8 cellular contexts compared by ENCODE assay signal in the genomic region with DNA sequence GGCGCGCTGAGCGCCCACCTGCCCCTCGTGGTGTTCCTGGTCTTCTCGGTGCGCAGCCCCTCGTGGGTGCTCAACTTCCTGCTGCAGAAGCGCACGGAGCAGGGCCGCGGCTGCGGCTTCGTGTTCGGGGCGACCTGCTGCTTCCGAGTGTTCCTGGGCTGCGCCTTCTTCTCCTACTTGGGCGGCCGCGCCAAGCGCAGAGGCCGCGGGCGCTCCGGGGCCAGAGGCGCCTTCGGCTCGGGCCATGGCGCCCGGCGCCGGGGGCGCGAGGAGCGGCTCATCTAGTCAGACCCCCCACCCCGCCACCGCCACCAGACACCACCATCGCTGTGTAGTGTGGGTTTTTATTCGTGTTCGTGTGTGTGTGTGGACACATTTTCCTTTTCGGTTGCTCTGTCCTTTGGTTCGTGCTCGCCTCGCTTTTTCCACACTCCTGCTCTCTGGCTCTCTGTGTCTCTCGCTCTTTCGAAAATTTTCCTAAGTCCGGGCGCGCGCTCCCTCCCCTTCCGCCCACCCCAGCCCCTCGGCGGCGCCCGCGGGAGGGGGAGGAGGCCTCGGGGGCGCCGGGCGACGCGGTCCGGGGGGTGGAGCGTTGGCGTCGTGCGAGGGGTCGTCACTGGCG. TPM values are rescaled to one million over a fixed set of nuclear protein-coding genes. Genes with fewer than 3 reads are reported as not detected.
DNase-seq lines count a peak whose midpoint lies in the region; ATAC-seq, FAIRE-seq and TF ChIP-seq lines count a peak whose summit lies in the region.

No MANE protein-coding gene starts in this region.

- DNase-seq in AG08395 (ENCODE audit: low spot score) = peak; percentile 67
- peak; percentile 78 for DNase-seq in GM19239 (ENCODE audit: insufficient read length, low spot score)
- peak; percentile 87 for DNase-seq in RWPE2 (ENCODE audit: low spot score)
- peak; percentile 69 for DNase-seq in activated gamma-delta T cell treated with Interleukin-2 at 50 U/mL for 16 hours
- peak; percentile 71 to 88 for DNase-seq in foreskin fibroblast
- DNase-seq in neural progenitor cell (ENCODE audit: low spot score) = peak; percentile 86

- TF ChIP-seq RAD21 in Ishikawa (IDR thresholded peaks at IDR 0.05; ENCODE audit: low read depth) = no peak

- H3F3A ChIP-seq in neural progenitor cell (ENCODE audit: low read depth) = peaks cover 35% of the 10 kb centered on the region

- peak; percentile 47 for ATAC-seq in RWPE2 (ENCODE audit: low read depth)

- H3K4me1 ChIP-seq in RWPE2 (ENCODE audit: insufficient read depth, poor library complexity, severe bottlenecking) (peaks cover 29% of the 10 kb centered on the region), neural progenitor cell (peaks cover 31% of the 10 kb centered on the region), stomach smooth muscle (ENCODE audit: control insufficient read depth, insufficient read depth, low read length) (peaks cover 26% of the 10 kb centered on the region)

- peaks cover 26% of the 10 kb centered on the region for H3K4me1 Mint-ChIP-seq in neural progenitor cell

- peak overlapping the region; percentile 77 for H3K4me3 ChIP-seq in RWPE2 (ENCODE audit: severe bottlenecking)
- H3K4me3 ChIP-seq in foreskin fibroblast (ENCODE audit: low read depth in 1 of 2, low read length in 2 of 2) = peak overlapping the region; percentile 68 to 83
- H3K4me3 ChIP-seq in neural progenitor cell = peak overlapping the region; percentile 99
- H3K4me3 ChIP-seq in stomach smooth muscle (ENCODE audit: low read length in 2 of 2) = peak overlapping the region; percentile 69 to 81

- no peak for FAIRE-seq in GM19239 (lab: Jason Lieb, UNC)

- H3K27me3 Mint-ChIP-seq in neural progenitor cell (ENCODE audit: insufficient read depth, low read depth) = peaks cover 10% of the 10 kb centered on the region

- peak overlapping the region; percentile 94 for H3K4me3 Mint-ChIP-seq in neural progenitor cell

- no peak overlapping the region for H2AFZ ChIP-seq in neural progenitor cell (replicated peaks)

- H3K27me3 ChIP-seq in RWPE2 (ENCODE audit: insufficient read depth, poor library complexity, severe bottlenecking) (no peaks in the 10 kb centered on the region), neural progenitor cell (peaks cover 3% of the 10 kb centered on the region), stomach smooth muscle (ENCODE audit: control insufficient read depth in 1 of 2, insufficient read depth in 2 of 2, low read length in 2 of 2) (no peaks in the 10 kb centered on the region)

- H3K9ac ChIP-seq in neural progenitor cell (no peak overlapping the region), stomach smooth muscle (ENCODE audit: low read length in 2 of 2) (peak overlapping the region; percentile 70 to 74)

- H3K9me3 Mint-ChIP-seq in neural progenitor cell = peaks cover 5% of the 10 kb centered on the region

- peak overlapping the region; percentile 97 for H3K27ac Mint-ChIP-seq in neural progenitor cell

- no peaks in the 10 kb centered on the region for H3K9me3 ChIP-seq in RWPE2 (ENCODE audit: severe bottlenecking)
- H3K9me3 ChIP-seq in neural progenitor cell (ENCODE audit: low read depth) = no peaks in the 10 kb centered on the region
- H3K9me3 ChIP-seq in stomach smooth muscle (ENCODE audit: control insufficient read depth in 2 of 2, low read length in 2 of 2) = no peaks in the 10 kb centered on the region

- TF ChIP-seq EP300 in Ishikawa (IDR thresholded peaks at IDR 0.05; ENCODE audit: borderline replicate concordance) = no peak

- peak overlapping the region; percentile 90 for H3K4me2 ChIP-seq in neural progenitor cell

- TF ChIP-seq CTCF in RWPE2 (IDR thresholded peaks at IDR 0.05; ENCODE audit: poor library complexity, severe bottlenecking) = no peak
- no peak for TF ChIP-seq CTCF in foreskin fibroblast (IDR thresholded peaks at IDR 0.05; ENCODE audit: low read depth, low read length)
- no peak for TF ChIP-seq CTCF in neural progenitor cell (IDR thresholded peaks at IDR 0.05)

- peaks cover 67% of the 10 kb centered on the region for H3K79me2 ChIP-seq in neural progenitor cell (ENCODE audit: low read depth)

- H3K36me3 Mint-ChIP-seq in neural progenitor cell = peaks cover 2% of the 10 kb centered on the region

- H3K27ac ChIP-seq in RWPE2 (ENCODE audit: poor library complexity, severe bottlenecking) (peak overlapping the region; percentile 87), neural progenitor cell (peak overlapping the region; percentile 82), stomach smooth muscle (ENCODE audit: low read length) (peak overlapping the region; percentile 85)

- H4K20me1 ChIP-seq in neural progenitor cell (ENCODE audit: low read depth) = peaks cover 35% of the 10 kb centered on the region

- H3K36me3 ChIP-seq in RWPE2 (ENCODE audit: low read depth) (peaks cover 15% of the 10 kb centered on the region), neural progenitor cell (no peaks in the 10 kb centered on the region), stomach smooth muscle (ENCODE audit: control insufficient read depth in 2 of 2, insufficient read depth in 2 of 2, low read length in 2 of 2) (no peaks in the 10 kb centered on the region)

TF ChIP-seq in Ishikawa, 13 proteins besides CTCF, POLR2A, EP300 and RAD21:
- TF ChIP-seq, protein P1, sequence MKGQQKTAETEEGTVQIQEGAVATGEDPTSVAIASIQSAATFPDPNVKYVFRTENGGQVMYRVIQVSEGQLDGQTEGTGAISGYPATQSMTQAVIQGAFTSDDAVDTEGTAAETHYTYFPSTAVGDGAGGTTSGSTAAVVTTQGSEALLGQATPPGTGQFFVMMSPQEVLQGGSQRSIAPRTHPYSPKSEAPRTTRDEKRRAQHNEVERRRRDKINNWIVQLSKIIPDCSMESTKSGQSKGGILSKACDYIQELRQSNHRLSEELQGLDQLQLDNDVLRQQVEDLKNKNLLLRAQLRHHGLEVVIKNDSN (IDR thresholded peaks at IDR 0.05) = no peak
- no peak for TF ChIP-seq TCF12 (IDR thresholded peaks at IDR 0.05; ENCODE audit: low read depth)
- TF ChIP-seq CEBPB (IDR thresholded peaks at IDR 0.05) = no peak
- TF ChIP-seq EGR1 (IDR thresholded peaks at IDR 0.05) = no peak
- TF ChIP-seq ZBTB7A (IDR thresholded peaks at IDR 0.05; ENCODE audit: low read depth) = peak; percentile 63; the same call in 1 of the 2 replicates
- TF ChIP-seq, protein P2, sequence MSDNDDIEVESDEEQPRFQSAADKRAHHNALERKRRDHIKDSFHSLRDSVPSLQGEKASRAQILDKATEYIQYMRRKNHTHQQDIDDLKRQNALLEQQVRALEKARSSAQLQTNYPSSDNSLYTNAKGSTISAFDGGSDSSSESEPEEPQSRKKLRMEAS (IDR thresholded peaks at IDR 0.05) = peak; percentile 56
- no peak for TF ChIP-seq NFIC (IDR thresholded peaks at IDR 0.05)
- no peak for TF ChIP-seq CREB1 (IDR thresholded peaks at IDR 0.05; ENCODE audit: low read depth)
- peak; percentile 29; the same call in 1 of the 2 replicates for TF ChIP-seq TAF1 (IDR thresholded peaks at IDR 0.05; ENCODE audit: low read depth)
- no peak for TF ChIP-seq TEAD4 (IDR thresholded peaks at IDR 0.05)
- no peak for TF ChIP-seq FOXM1 (IDR thresholded peaks at IDR 0.05; ENCODE audit: borderline replicate concordance, low read depth)
- TF ChIP-seq YY1 (IDR thresholded peaks at IDR 0.05; ENCODE audit: low read depth) = 0 out of 2 replicates have a peak, but pooled peaks have one; percentile 50
- TF ChIP-seq, protein P3, sequence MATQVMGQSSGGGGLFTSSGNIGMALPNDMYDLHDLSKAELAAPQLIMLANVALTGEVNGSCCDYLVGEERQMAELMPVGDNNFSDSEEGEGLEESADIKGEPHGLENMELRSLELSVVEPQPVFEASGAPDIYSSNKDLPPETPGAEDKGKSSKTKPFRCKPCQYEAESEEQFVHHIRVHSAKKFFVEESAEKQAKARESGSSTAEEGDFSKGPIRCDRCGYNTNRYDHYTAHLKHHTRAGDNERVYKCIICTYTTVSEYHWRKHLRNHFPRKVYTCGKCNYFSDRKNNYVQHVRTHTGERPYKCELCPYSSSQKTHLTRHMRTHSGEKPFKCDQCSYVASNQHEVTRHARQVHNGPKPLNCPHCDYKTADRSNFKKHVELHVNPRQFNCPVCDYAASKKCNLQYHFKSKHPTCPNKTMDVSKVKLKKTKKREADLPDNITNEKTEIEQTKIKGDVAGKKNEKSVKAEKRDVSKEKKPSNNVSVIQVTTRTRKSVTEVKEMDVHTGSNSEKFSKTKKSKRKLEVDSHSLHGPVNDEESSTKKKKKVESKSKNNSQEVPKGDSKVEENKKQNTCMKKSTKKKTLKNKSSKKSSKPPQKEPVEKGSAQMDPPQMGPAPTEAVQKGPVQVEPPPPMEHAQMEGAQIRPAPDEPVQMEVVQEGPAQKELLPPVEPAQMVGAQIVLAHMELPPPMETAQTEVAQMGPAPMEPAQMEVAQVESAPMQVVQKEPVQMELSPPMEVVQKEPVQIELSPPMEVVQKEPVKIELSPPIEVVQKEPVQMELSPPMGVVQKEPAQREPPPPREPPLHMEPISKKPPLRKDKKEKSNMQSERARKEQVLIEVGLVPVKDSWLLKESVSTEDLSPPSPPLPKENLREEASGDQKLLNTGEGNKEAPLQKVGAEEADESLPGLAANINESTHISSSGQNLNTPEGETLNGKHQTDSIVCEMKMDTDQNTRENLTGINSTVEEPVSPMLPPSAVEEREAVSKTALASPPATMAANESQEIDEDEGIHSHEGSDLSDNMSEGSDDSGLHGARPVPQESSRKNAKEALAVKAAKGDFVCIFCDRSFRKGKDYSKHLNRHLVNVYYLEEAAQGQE (IDR thresholded peaks at IDR 0.05; ENCODE audit: low read depth) = no peak

RNA-seq across cellular contexts. Expression of a gene that starts 38.0 kb away (rescaled TPM):
- 794 and 973 TPM in 2 replicates for total RNA-seq in neural progenitor cell (ENCODE audit: low replicate concordance)

RNA-seq across cellular contexts. Expression of a gene that starts 39.9 kb away (rescaled TPM):
- total RNA-seq in neural progenitor cell (ENCODE audit: low replicate concordance) = 5.8 and 6.4 TPM in 2 replicates

Comparison
In these comparisons a context has a peak if more than half of its experiments do, and no peak if none do; other contexts are left out.
1. Peak in every context shown above with its lines: DNase-seq, ATAC-seq, H3K4me3 ChIP-seq and H3K27ac ChIP-seq.